Comparison of ENCODE assay signal across 16 cellular contexts in genomic region chr6:11225990-11226389, GRCh38. TPM values are rescaled to one million over a fixed set of nuclear protein-coding genes. Genes with fewer than 3 reads are reported as not detected.
DNase-seq lines count a peak whose midpoint lies in the region; ATAC-seq, FAIRE-seq and TF ChIP-seq lines count a peak whose summit lies in the region.
"Had no signal": no experiment of that assay in that cellular context is flagged by ENCODE, and none has a peak within 500 bp of the region (broad histone marks: within the 10 kb centered on the region; RNA-seq: fewer than 3 reads in every experiment).

No MANE protein-coding gene starts in this region.

- peaks cover 75% of the 10 kb centered on the region for H3K36me3 Mint-ChIP-seq in activated CD8-positive, alpha-beta memory T cell treated with anti-CD3 and anti-CD28 coated beads, Interleukin-2, amount 10 ng/mL, durations not matched to agents 7 days and 5 days
- peaks cover 27% of the 10 kb centered on the region for H3K36me3 Mint-ChIP-seq in effector memory CD8-positive, alpha-beta T cell (ENCODE audit: insufficient read depth)

- H3K27me3 Mint-ChIP-seq in activated CD8-positive, alpha-beta memory T cell treated with anti-CD3 and anti-CD28 coated beads, Interleukin-2, amount 10 ng/mL, durations not matched to agents 7 days and 5 days, result no peaks in the 10 kb centered on the region
- no peaks in the 10 kb centered on the region for H3K27me3 Mint-ChIP-seq in effector memory CD8-positive, alpha-beta T cell
- H3K27me3 Mint-ChIP-seq: CD4-positive, alpha-beta T cell; stimulated activated memory B cell treated with anti-CD40 and anti-IgM and Interleukin-4, amounts not matched to agents 10 μg/mL and 1 μg/mL and 100 μg/mL, for 72 hours had no signal

- no peak for TF ChIP-seq POLR2A in gastrocnemius medialis (IDR thresholded peaks at IDR 0.05)

- no peak for ATAC-seq in activated CD8-positive, alpha-beta memory T cell treated with anti-CD3 and anti-CD28 coated beads, Interleukin-2, amount 10 ng/mL, durations not matched to agents 7 days and 5 days
- no peak for ATAC-seq in effector memory CD8-positive, alpha-beta T cell (replicated peaks)
- ATAC-seq in gastrocnemius medialis (no peak), mucosa of descending colon (no peak)
- ATAC-seq: stimulated activated memory B cell treated with anti-CD40 and anti-IgM and Interleukin-4, amounts not matched to agents 10 μg/mL and 1 μg/mL and 100 μg/mL, for 72 hours had no signal

- H3K9me3 ChIP-seq in SJSA1 (replicated peaks) (0 out of 2 replicates have a peak, but pooled peaks cover 3% of the 10 kb centered on the region), gastrocnemius medialis (no peaks in the 10 kb centered on the region), mucosa of descending colon (no peaks in the 10 kb centered on the region)
- H3K9me3 ChIP-seq: MG63, uterus had no signal

- H3K27ac Mint-ChIP-seq in activated CD8-positive, alpha-beta memory T cell treated with anti-CD3 and anti-CD28 coated beads, Interleukin-2, amount 10 ng/mL, durations not matched to agents 7 days and 5 days, result peak overlapping the region; percentile 73
- peak overlapping the region; percentile 95 to 96 for H3K27ac Mint-ChIP-seq in effector memory CD8-positive, alpha-beta T cell
- H3K27ac Mint-ChIP-seq: stimulated activated memory B cell treated with anti-CD40 and anti-IgM and Interleukin-4, amounts not matched to agents 10 μg/mL and 1 μg/mL and 100 μg/mL, for 72 hours had no signal

- FAIRE-seq in RCC 7860 (lab: Jason Lieb, UNC), result no peak

- H3K4me1 Mint-ChIP-seq in activated CD8-positive, alpha-beta memory T cell treated with anti-CD3 and anti-CD28 coated beads, Interleukin-2, amount 10 ng/mL, durations not matched to agents 7 days and 5 days, result peaks cover 88% of the 10 kb centered on the region
- H3K4me1 Mint-ChIP-seq in effector memory CD8-positive, alpha-beta T cell (ENCODE audit: low read depth in 2 of 2), result peaks cover 49 to 80% of the 10 kb centered on the region in 2 donors

- TF ChIP-seq CTCF in gastrocnemius medialis (IDR thresholded peaks at IDR 0.05 in 4 of 5, conservative IDR thresholded peaks at IDR 0.05 in 1 of 5) (no peak), mucosa of descending colon (IDR thresholded peaks at IDR 0.05) (no peak)

- peaks cover 47% of the 10 kb centered on the region for H3K4me1 ChIP-seq in SJSA1 (replicated peaks)
- H3K4me1 ChIP-seq in gastrocnemius medialis, result peaks cover 0 to 11% of the 10 kb centered on the region in 2 donors
- H3K4me1 ChIP-seq in mucosa of descending colon (ENCODE audit: low read depth), result peaks cover 40% of the 10 kb centered on the region
- H3K4me1 ChIP-seq: uterus had no signal

- H3K27me3 ChIP-seq in SJSA1 (replicated peaks), result no peaks in the 10 kb centered on the region
- H3K27me3 ChIP-seq in gastrocnemius medialis, result no peaks in the 10 kb centered on the region
- H3K27me3 ChIP-seq: cardiac muscle cell, MG63, uterus had no signal

- H3K4me3 ChIP-seq in SJSA1 (no peak overlapping the region), gastrocnemius medialis (peak overlapping the region in 2 of 4 donors; percentile 61 to 69), mucosa of descending colon (no peak overlapping the region)
- H3K4me3 ChIP-seq: cardiac muscle cell, MG63, uterus had no signal

- CTCF ChIA-PET in activated CD8-positive, alpha-beta memory T cell treated with anti-CD3 and anti-CD28 coated beads, Interleukin-2, amount 10 ng/mL, durations not matched to agents 7 days and 5 days (lab: Charles Lee), result interaction anchor here (0.7 to 3.9 kb wide), 4 partner anchors 24 to 270 kb away, joined by 3 to 13 read pairs (median 6); no protein-coding TSS in a partner anchor

- intact Hi-C loops in gastrocnemius medialis (cut with DNase I; ENCODE audit: low total_unique reads), result no loop called here
- intact Hi-C loops in mucosa of descending colon (cut with DNase I, micrococcal nuclease), result no loop called here

- DNase-seq in activated CD8-positive, alpha-beta memory T cell treated with anti-CD3 and anti-CD28 coated beads, Interleukin-2, amount 10 ng/mL, durations not matched to agents 7 days and 5 days, result no peak
- DNase-seq in activated CD8-positive, alpha-beta memory T cell treated with anti-CD3 and anti-CD28 coated beads, Interleukin-2, amount 50 U/mL, for 4 hours, result no peak
- peak in 1 of 2 experiments; percentile 52 for DNase-seq in SJSA1 (ENCODE audit: low read depth in 1 of 2, low spot score in 2 of 2)
- DNase-seq in effector memory CD8-positive, alpha-beta T cell, result no peak
- DNase-seq in gastrocnemius medialis, result no peak
- DNase-seq in mucosa of descending colon, result no peak
- no peak for DNase-seq in RCC 7860 (ENCODE audit: low spot score)
- no peak for DNase-seq in CD1c-positive myeloid dendritic cell (ENCODE audit: extremely low spot score)
- DNase-seq: activated CD8-positive, alpha-beta memory T cell treated with anti-CD3 and anti-CD28 coated beads for 24 hours; CD4-positive, alpha-beta T cell; MG63; NCI-H187 treated with DMSO at 0.1 percent for 48 hours; NCI-H510A; uterus had no signal

- H3K27ac ChIP-seq in SJSA1 (peak overlapping the region; percentile 37), gastrocnemius medialis (peak overlapping the region in 3 of 4 donors; percentile 63 to 84 (median 74))

- in situ Hi-C loops in gastrocnemius medialis (cut with MboI; ENCODE audit: low sequenced_read_pairs in 4 of 4), result no loop called here

- peaks cover 23% of the 10 kb centered on the region for H3K36me3 ChIP-seq in SJSA1
- no peaks in the 10 kb centered on the region for H3K36me3 ChIP-seq in gastrocnemius medialis
- H3K36me3 ChIP-seq in mucosa of descending colon (ENCODE audit: low read depth), result no peaks in the 10 kb centered on the region
- H3K36me3 ChIP-seq: cardiac muscle cell, MG63, uterus had no signal

- H3K9me3 Mint-ChIP-seq in activated CD8-positive, alpha-beta memory T cell treated with anti-CD3 and anti-CD28 coated beads, Interleukin-2, amount 10 ng/mL, durations not matched to agents 7 days and 5 days (ENCODE audit: low read depth), result no peaks in the 10 kb centered on the region
- no peaks in the 10 kb centered on the region for H3K9me3 Mint-ChIP-seq in effector memory CD8-positive, alpha-beta T cell
- H3K9me3 Mint-ChIP-seq: CD4-positive, alpha-beta T cell had no signal

- H3K4me3 Mint-ChIP-seq in activated CD8-positive, alpha-beta memory T cell treated with anti-CD3 and anti-CD28 coated beads, Interleukin-2, amount 10 ng/mL, durations not matched to agents 7 days and 5 days, result peak overlapping the region; percentile 17
- H3K4me3 Mint-ChIP-seq in effector memory CD8-positive, alpha-beta T cell, result peak overlapping the region; percentile 79 to 89
- H3K4me3 Mint-ChIP-seq: CD4-positive, alpha-beta T cell; stimulated activated memory B cell treated with anti-CD40 and anti-IgM and Interleukin-4, amounts not matched to agents 10 μg/mL and 1 μg/mL and 100 μg/mL, for 72 hours had no signal

RNA-seq across cellular contexts. Expression of gene NEDD9, which starts 6.5 kb away (rescaled TPM):
- total RNA-seq in activated CD8-positive, alpha-beta memory T cell treated with anti-CD3 and anti-CD28 coated beads, Interleukin-2, amount 10 ng/mL, durations not matched to agents 7 days and 5 days, result 100 to 1,000 TPM in 1 of 2 experiments, 10 to 100 TPM in 1; 84.5 to 114 TPM
- total RNA-seq in SJSA1 (2014; rRNA removed; shearing (Covaris generic)), result 13.3 and 27.8 TPM in 2 replicates
- 10 to 100 TPM; 19.8 to 49.4 (median 35.6) TPM for total RNA-seq in gastrocnemius medialis
- total RNA-seq in mucosa of descending colon, result 10 to 100 TPM; 41.4 to 66.6 (median 62.1) TPM
